9 cellular contexts compared by ENCODE assay signal in genomic region chr9:110383491-110383890, GRCh38. TPM values are rescaled to one million over a fixed set of nuclear protein-coding genes. Genes with fewer than 3 reads are reported as not detected.
"Had no signal": no experiment of that assay in that cellular context is flagged by ENCODE, and none has a peak within 500 bp of the region (broad histone marks: within the 10 kb centered on the region; RNA-seq: fewer than 3 reads in every experiment).

No MANE protein-coding gene starts in this region.

- H3K36me3 Mint-ChIP-seq: IgD-negative memory B cell had no signal

- H3K27ac ChIP-seq: HL-60 had no signal

- ATAC-seq: HepG2, K562 had no signal

- H3K4me3 ChIP-seq: K562 had no signal

- DNase-seq: IMR-90, KBM-7, KG1 had no signal

- H3K27ac Mint-ChIP-seq: IgD-negative memory B cell had no signal

- H3K4me3 Mint-ChIP-seq: IgD-negative memory B cell had no signal

- H3K4me1 Mint-ChIP-seq: IgD-negative memory B cell had no signal

RNA-seq across cellular contexts. Expression of gene TXNDC8, which starts 45.8 kb away (rescaled TPM):
- total RNA-seq: HepG2, HT-29, HT1080, IMR-90, K562 had no signal
- polyA plus RNA-seq: HepG2, IgD-negative memory B cell, IMR-90, K562 had no signal
